Comparison of ENCODE assay signal across 13 cellular contexts in the genomic region with DNA sequence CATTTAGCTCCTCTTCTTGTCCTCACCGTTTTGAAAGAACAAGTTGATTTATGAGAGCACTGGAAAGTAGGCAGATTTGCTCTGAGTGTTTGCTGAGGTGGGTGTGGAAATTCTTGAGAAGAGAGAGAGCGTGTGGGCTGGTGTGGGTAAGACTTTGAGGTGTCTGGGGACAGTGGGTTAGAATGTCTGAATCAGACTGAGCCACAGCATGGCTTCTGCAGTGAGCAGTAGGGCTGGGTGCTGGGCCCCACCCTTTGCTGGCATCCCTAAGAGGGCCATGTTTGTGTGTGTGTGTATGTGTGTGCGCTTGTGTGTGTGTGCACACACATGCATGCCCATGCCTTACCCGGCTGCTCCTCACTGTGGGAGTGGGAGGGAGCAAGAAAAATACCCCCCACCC.
DNase-seq lines count a peak whose midpoint lies in the region; ATAC-seq and TF ChIP-seq lines count a peak whose summit lies in the region.
"Had no signal": no experiment of that assay in that cellular context is flagged by ENCODE, and none has a peak within 500 bp of the region (broad histone marks: within the 10 kb centered on the region; RNA-seq: fewer than 3 reads in every experiment).

No MANE protein-coding gene starts in this region.

- H3K79me2 ChIP-seq in smooth muscle cell (ENCODE audit: low read depth), result peaks cover 5% of the 10 kb centered on the region

- H3K27ac ChIP-seq in smooth muscle cell (ENCODE audit: low read depth), result peak overlapping the region; percentile 35

- H3F3A ChIP-seq in smooth muscle cell (ENCODE audit: low read depth), result peaks cover 13% of the 10 kb centered on the region

- 41% methylated on average over 4 of the region's 4 CpGs for WGBS in smooth muscle cell (ENCODE audit: low lambda C conversion rate)

- no peaks in the 10 kb centered on the region for H4K20me1 ChIP-seq in smooth muscle cell (ENCODE audit: low read depth)

- H3K36me3 ChIP-seq in smooth muscle cell (ENCODE audit: low read depth), result peaks cover 3% of the 10 kb centered on the region

- ATAC-seq in esophagus mucosa, result peak; percentile 26
- no peak for ATAC-seq in GM19467 (IDR thresholded peaks at IDR 0.05; ENCODE audit: unreplicated experiment)
- ATAC-seq in GM18511 (IDR thresholded peaks at IDR 0.05; ENCODE audit: unreplicated experiment), result no peak
- ATAC-seq: naive thymus-derived CD8-positive, alpha-beta T cell; T-cell had no signal

- TF ChIP-seq CTCF in smooth muscle cell (IDR thresholded peaks at IDR 0.05; ENCODE audit: borderline replicate concordance, insufficient read depth, poor library complexity, severe bottlenecking), result no peak

- H3K4me3 ChIP-seq in smooth muscle cell, result no peak overlapping the region

- H2AFZ ChIP-seq in smooth muscle cell (ENCODE audit: low read depth), result no peak overlapping the region

- peaks cover 11% of the 10 kb centered on the region for H3K9me3 ChIP-seq in smooth muscle cell (replicated peaks; ENCODE audit: low read depth)

- no peaks in the 10 kb centered on the region for H3K4me1 ChIP-seq in smooth muscle cell (ENCODE audit: low read depth)

- no peaks in the 10 kb centered on the region for H3K27me3 ChIP-seq in smooth muscle cell (ENCODE audit: low read depth)

- H3K9ac ChIP-seq in smooth muscle cell (ENCODE audit: low read depth), result no peak overlapping the region

- DNase-seq in AG08395 (ENCODE audit: low spot score) (peak; percentile 55), SW480 (ENCODE audit: low spot score) (peak; percentile 31), smooth muscle cell (lab: John Stamatoyannopoulos, UW; ENCODE audit: unreplicated experiment) (no peak), kidney glomerular epithelial cell (lab: John Stamatoyannopoulos, UW) (no peak), DMS79 (lab: John Stamatoyannopoulos, UW) (no peak)
- DNase-seq: immature natural killer cell; naive thymus-derived CD8-positive, alpha-beta T cell; NCI-H1694; T-cell; trophoblast cell had no signal

- H3K4me2 ChIP-seq in smooth muscle cell, result peak overlapping the region; percentile 5

Comparison
In these comparisons a context has a peak if more than half of its experiments do, and no peak if none do; other contexts are left out.
1. DNase-seq: peak in AG08395 (single experiment) and SW480 (single experiment); none in smooth muscle cell (single experiment), kidney glomerular epithelial cell (single experiment) and DMS79 (single experiment).